ENCODE assay signal across 8 cellular contexts in genomic region chr4:70705146-70705855, GRCh38. TPM values are rescaled to one million over a fixed set of nuclear protein-coding genes. Genes with fewer than 3 reads are reported as not detected.
DNase-seq lines count a peak whose midpoint lies in the region; ATAC-seq and TF ChIP-seq lines count a peak whose summit lies in the region.

No MANE protein-coding gene starts in this region.

- peak overlapping the region; percentile 98 for H3K4me3 Mint-ChIP-seq in stimulated activated memory B cell treated with anti-CD40 and anti-IgM and Interleukin-4, amounts not matched to agents 10 μg/mL and 1 μg/mL and 100 μg/mL, for 72 hours

- no peaks in the 10 kb centered on the region for H4K20me1 ChIP-seq in OCI-LY7 (ENCODE audit: insufficient read depth, low read length)

- H3K4me3 ChIP-seq in OCI-LY7 (ENCODE audit: low read depth, low read length, poor library complexity, severe bottlenecking) (peak overlapping the region; percentile 90), muscle layer of colon (ENCODE audit: low read depth in 1 of 2, low read length in 2 of 2) (peak overlapping the region; percentile 71 to 72)

- CTCF ChIA-PET in OCI-LY7 (lab: Charles Lee; ENCODE audit: unreplicated experiment) = interaction anchor here (1.6 to 3.9 kb wide), 2 partner anchors 29 to 53 kb away, joined by 3 to 18 read pairs; no protein-coding TSS in a partner anchor

- intact Hi-C loops in OCI-LY7 (cut with micrococcal nuclease; ENCODE audit: unreplicated experiment) = loop anchor here (2.0 to 5.0 kb wide), 6 partner anchors 32 to 287 kb away; partner anchors contain the start of genes DCK and GRSF1

- peak overlapping the region; percentile 98 for H3K27ac Mint-ChIP-seq in stimulated activated memory B cell treated with anti-CD40 and anti-IgM and Interleukin-4, amounts not matched to agents 10 μg/mL and 1 μg/mL and 100 μg/mL, for 72 hours

- ATAC-seq in GM19397 (IDR thresholded peaks at IDR 0.05; ENCODE audit: unreplicated experiment) (peak; percentile 60), HG03469 (IDR thresholded peaks at IDR 0.05; ENCODE audit: unreplicated experiment) (peak; percentile 40)
- ATAC-seq in stimulated activated memory B cell treated with anti-CD40 and anti-IgM and Interleukin-4, amounts not matched to agents 10 μg/mL and 1 μg/mL and 100 μg/mL, for 72 hours = peak; percentile 84

- peak overlapping the region; percentile 82 for H3K9ac ChIP-seq in muscle layer of colon (ENCODE audit: low read length)

- H3K4me2 ChIP-seq in OCI-LY7 (ENCODE audit: low read length) = peak overlapping the region; percentile 89

- H3K9me2 ChIP-seq in OCI-LY7 (ENCODE audit: insufficient read depth, low read length) = no peaks in the 10 kb centered on the region

- BruUV-seq in OCI-LY7 (replicated peaks; lab: Mats Ljungman, UMichigan) = no TSS peak

- no peaks in the 10 kb centered on the region for H3K27me3 Mint-ChIP-seq in stimulated activated memory B cell treated with anti-CD40 and anti-IgM and Interleukin-4, amounts not matched to agents 10 μg/mL and 1 μg/mL and 100 μg/mL, for 72 hours

- 0 out of 2 replicates have a peak, but pooled peaks have one; percentile 20 for TF ChIP-seq CTCF in OCI-LY7 (conservative IDR thresholded peaks at IDR 0.05; ENCODE audit: low read length)

- H2AFZ ChIP-seq in OCI-LY7 (ENCODE audit: low read length) = peak overlapping the region; percentile 76

- H3K4me1 ChIP-seq in OCI-LY7 (ENCODE audit: insufficient read depth, low read length, poor library complexity, severe bottlenecking) (peaks cover 36% of the 10 kb centered on the region), muscle layer of colon (ENCODE audit: insufficient read depth, low read length) (peaks cover 14% of the 10 kb centered on the region)

- no peaks in the 10 kb centered on the region for H3K27me3 ChIP-seq in muscle layer of colon (ENCODE audit: control insufficient read depth in 1 of 2, insufficient read depth in 2 of 2, low read length in 2 of 2)

- H3K9me3 ChIP-seq in OCI-LY7 (ENCODE audit: low read length) (no peaks in the 10 kb centered on the region), muscle layer of colon (ENCODE audit: low read length) (no peaks in the 10 kb centered on the region)

- TF ChIP-seq POLR2A in erythroblast (IDR thresholded peaks at IDR 0.05; ENCODE audit: low read length) = peak; percentile 30

- peaks cover 38% of the 10 kb centered on the region for H3K4me1 Mint-ChIP-seq in stimulated activated memory B cell treated with anti-CD40 and anti-IgM and Interleukin-4, amounts not matched to agents 10 μg/mL and 1 μg/mL and 100 μg/mL, for 72 hours

- POLR2A ChIA-PET in OCI-LY7 (lab: Charles Lee) = interaction anchor here (0.6 to 9.7 kb wide), 15 partner anchors 14 to 133 kb away, joined by 3 to 127 read pairs (median 5); partner anchors contain the start of genes JCHAIN and UTP3

- H3K36me3 Mint-ChIP-seq in stimulated activated memory B cell treated with anti-CD40 and anti-IgM and Interleukin-4, amounts not matched to agents 10 μg/mL and 1 μg/mL and 100 μg/mL, for 72 hours = peaks cover 5% of the 10 kb centered on the region

- H3K79me2 ChIP-seq in OCI-LY7 (ENCODE audit: insufficient read depth, low read depth, low read length) = peaks cover 29% of the 10 kb centered on the region; the same call in 1 of the 2 replicates

- H3K27ac ChIP-seq in OCI-LY7 (ENCODE audit: low read depth, low read length, poor library complexity, severe bottlenecking) = peak overlapping the region; percentile 77
- H3K27ac ChIP-seq in muscle layer of colon (ENCODE audit: low read depth, low read length) = peak overlapping the region; percentile 95

- H3K9me3 Mint-ChIP-seq in stimulated activated memory B cell treated with anti-CD40 and anti-IgM and Interleukin-4, amounts not matched to agents 10 μg/mL and 1 μg/mL and 100 μg/mL, for 72 hours = no peaks in the 10 kb centered on the region

- DNase-seq in COLO668 (lab: John Stamatoyannopoulos, UW; ENCODE audit: unreplicated experiment) (peak; percentile 78), OCI-LY7 (ENCODE audit: low spot score) (peak; percentile 77), erythroblast (lab: John Stamatoyannopoulos, UW) (peak; percentile 78 to 83)
- DNase-seq in activated T-cell treated with anti-CD3 and anti-CD28 coated beads, Interleukin-2, amount 50 U/mL, for 1 hour = peak; percentile 80

- H3K36me3 ChIP-seq in OCI-LY7 (ENCODE audit: insufficient read depth, low read length) (no peaks in the 10 kb centered on the region), muscle layer of colon (ENCODE audit: insufficient read depth, low read length) (no peaks in the 10 kb centered on the region)

RNA-seq across cellular contexts. Expression of gene RUFY3, which starts 16.5 kb away (rescaled TPM):
- total RNA-seq in OCI-LY7 (2014; rRNA removed; shearing (Covaris generic)) = 36.4 and 38.2 TPM in 2 replicates
- 42.6 and 52.2 TPM in 2 replicates for total RNA-seq in OCI-LY7 (2022)

RNA-seq across cellular contexts. Expression of gene UTP3, which starts 17.0 kb away (rescaled TPM):
- total RNA-seq in OCI-LY7 (2014; rRNA removed; shearing (Covaris generic)) = 34.0 and 51.5 TPM in 2 replicates
- 54.8 and 57.8 TPM in 2 replicates for total RNA-seq in OCI-LY7 (2022)

RNA-seq across cellular contexts. Expression of gene JCHAIN, which starts 39.0 kb away (rescaled TPM):
- total RNA-seq in OCI-LY7 (2014; rRNA removed; shearing (Covaris generic)) = 1,460 and 1,542 TPM in 2 replicates
- total RNA-seq in OCI-LY7 (2022) = 1,325 and 1,492 TPM in 2 replicates

Comparison
In these comparisons a context has a peak if more than half of its experiments do, and no peak if none do; other contexts are left out.
1. Peak in every context shown above with its lines: DNase-seq, ATAC-seq, H3K4me3 ChIP-seq and H3K27ac ChIP-seq.